ENCODE assay signal across 28 cellular contexts in genomic region chr10:5732141-5732540, GRCh38. TPM values are rescaled to one million over a fixed set of nuclear protein-coding genes. Genes with fewer than 3 reads are reported as not detected.
A peak's percentile ranks its signal among the peaks of the same experiment; 100 is the strongest.
DNase-seq lines count a peak whose midpoint lies in the region; ATAC-seq and TF ChIP-seq lines count a peak whose summit lies in the region.
"Had no signal": no experiment of that assay in that cellular context is flagged by ENCODE, and none has a peak within 500 bp of the region (broad histone marks: within the 10 kb centered on the region; RNA-seq: fewer than 3 reads in every experiment).

No MANE protein-coding gene starts in this region.

- H3K4me1 ChIP-seq in cardiac muscle cell (ENCODE audit: low read depth) (peaks cover 14% of the 10 kb centered on the region), mesenchymal stem cell (ENCODE audit: control insufficient read depth, insufficient read depth, low read depth, low read length) (no peaks in the 10 kb centered on the region)
- H3K4me1 ChIP-seq: gastroesophageal sphincter, left lung, upper lobe of left lung had no signal

- H3K27me3 ChIP-seq in cardiac muscle cell (no peaks in the 10 kb centered on the region), mesenchymal stem cell (ENCODE audit: control insufficient read depth in 1 of 2, insufficient read depth in 1 of 2, low read length in 2 of 2) (no peaks in the 10 kb centered on the region)
- H3K27me3 ChIP-seq: dorsolateral prefrontal cortex, gastroesophageal sphincter, left lung, upper lobe of left lung had no signal

- no peak overlapping the region for H2BK12ac ChIP-seq in mesenchymal stem cell (ENCODE audit: low read length in 2 of 2)

- POLR2A ChIA-PET in activated CD8-positive, alpha-beta T cell treated with anti-CD3 and anti-CD28 coated beads for 36 hours (lab: Charles Lee): interaction anchor here (1.3 kb wide), 1 partner anchor 15 kb away, joined by 4 read pairs; no protein-coding TSS in a partner anchor

- no peak overlapping the region for H3K4me2 ChIP-seq in mesenchymal stem cell (ENCODE audit: low read length, poor library complexity, severe bottlenecking)

- no peak for DNase-seq in activated CD4-positive, alpha-beta T cell treated with anti-CD3 and anti-CD28 coated beads, Interleukin-2, amount 10 ng/mL, durations not matched to agents 24 days and 14 days
- DNase-seq in activated CD4-positive, alpha-beta T cell treated with anti-CD3 and anti-CD28 coated beads, Interleukin-2, amount 50 U/mL, for 4 hours: no peak
- no peak for DNase-seq in activated CD8-positive, alpha-beta T cell treated with anti-CD3 and anti-CD28 coated beads for 36 hours
- DNase-seq in cardiac muscle cell (ENCODE audit: low read depth in 1 of 2, low spot score in 1 of 2) (peak in 1 of 2 donors; percentile 44), pons (ENCODE audit: low spot score) (peak; percentile 36), OCI-M2 (lab: John Stamatoyannopoulos, UW; ENCODE audit: unreplicated experiment) (no peak), NCI-H1092 (lab: John Stamatoyannopoulos, UW) (no peak), mesenchymal stem cell (no peak)
- DNase-seq: activated CD4-positive, CD25-positive, alpha-beta regulatory T cell treated with anti-CD3 and anti-CD28 coated beads, Interleukin-2, amount 50 U/mL, for 72 hours; activated effector memory CD4-positive, alpha-beta T cell treated with anti-CD3 and anti-CD28 coated beads, Interleukin-2, amount 50 U/mL, for 16 hours; CD8-positive, alpha-beta T cell; cerebellar nuclear complex; dorsolateral prefrontal cortex; GM23248; HFFc6; Kasumi-1; left lung; naive thymus-derived CD8-positive, alpha-beta T cell; NCI-H1694; stimulated activated CD4-positive, alpha-beta T cell treated with anti-CD3 and anti-CD28 coated beads, Interleukin-2, amount 100 ng/mL, for 48 hours; upper lobe of left lung had no signal

- no peak overlapping the region for H2AK5ac ChIP-seq in mesenchymal stem cell (ENCODE audit: low read length, severe bottlenecking)

- intact Hi-C loops in activated CD4-positive, alpha-beta T cell treated with anti-CD3 and anti-CD28 coated beads, Interleukin-2, amount 10 ng/mL, durations not matched to agents 24 days and 14 days (cut with micrococcal nuclease): no loop called here
- intact Hi-C loops in activated CD8-positive, alpha-beta T cell treated with anti-CD3 and anti-CD28 coated beads for 36 hours (cut with micrococcal nuclease): no loop called here

- H3K9ac ChIP-seq in mesenchymal stem cell (ENCODE audit: low read length): no peak overlapping the region
- H3K9ac ChIP-seq: GM23248 had no signal

- H3K18ac ChIP-seq in mesenchymal stem cell (ENCODE audit: low read depth in 1 of 2, low read length in 2 of 2): no peak overlapping the region

- peak; percentile 13 for ATAC-seq in activated CD8-positive, alpha-beta T cell treated with anti-CD3 and anti-CD28 coated beads for 36 hours
- ATAC-seq: CD8-positive, alpha-beta T cell; gastroesophageal sphincter; HepG2; left lung; naive thymus-derived CD8-positive, alpha-beta T cell had no signal

- H3K14ac ChIP-seq in mesenchymal stem cell (ENCODE audit: low read length in 2 of 2): no peak overlapping the region

- no peak overlapping the region for H2BK5ac ChIP-seq in mesenchymal stem cell (ENCODE audit: low read depth, low read length, poor library complexity, severe bottlenecking)

- no peaks in the 10 kb centered on the region for H3K27me3 Mint-ChIP-seq in activated CD4-positive, alpha-beta T cell treated with anti-CD3 and anti-CD28 coated beads, Interleukin-2, amount 10 ng/mL, durations not matched to agents 24 days and 14 days
- H3K27me3 Mint-ChIP-seq in activated CD8-positive, alpha-beta T cell treated with anti-CD3 and anti-CD28 coated beads for 36 hours: no peaks in the 10 kb centered on the region
- H3K27me3 Mint-ChIP-seq: naive thymus-derived CD8-positive, alpha-beta T cell had no signal

- no peak overlapping the region for H2AFZ ChIP-seq in mesenchymal stem cell (ENCODE audit: low read depth, low read length)
- H2AFZ ChIP-seq: GM23248 had no signal

- H3K4me3 ChIP-seq in cardiac muscle cell (no peak overlapping the region), mesenchymal stem cell (ENCODE audit: insufficient read depth in 1 of 2, low read depth in 1 of 2, low read length in 2 of 2) (no peak overlapping the region)
- H3K4me3 ChIP-seq: dorsolateral prefrontal cortex, gastroesophageal sphincter, GM23248, left lung, SK-N-MC, upper lobe of left lung had no signal

- no peak overlapping the region for H2BK15ac ChIP-seq in mesenchymal stem cell (ENCODE audit: low read depth, poor library complexity, severe bottlenecking)

- H3K9me3 Mint-ChIP-seq in activated CD4-positive, alpha-beta T cell treated with anti-CD3 and anti-CD28 coated beads, Interleukin-2, amount 10 ng/mL, durations not matched to agents 24 days and 14 days: no peaks in the 10 kb centered on the region
- H3K9me3 Mint-ChIP-seq in activated CD8-positive, alpha-beta T cell treated with anti-CD3 and anti-CD28 coated beads for 36 hours: no peaks in the 10 kb centered on the region
- H3K9me3 Mint-ChIP-seq: CD8-positive, alpha-beta T cell; HFFc6; mesothelial cell of epicardium; naive thymus-derived CD8-positive, alpha-beta T cell; T-helper 1 cell treated with Interleukin-12 subunit alpha and Interleukin-12 subunit beta and Interleukin-4 antibody, amounts not matched to agents 30 μg/mL and 1 μg/mL, for 36 hours had no signal

- H3K27ac ChIP-seq in cardiac muscle cell (peak overlapping the region; percentile 67), mesenchymal stem cell (ENCODE audit: low read length, poor library complexity, severe bottlenecking) (no peak overlapping the region)
- H3K27ac ChIP-seq: 22Rv1, gastroesophageal sphincter, GM23248, left lung, RWPE1, SK-N-MC, upper lobe of left lung had no signal

- no peak overlapping the region for H4K91ac ChIP-seq in mesenchymal stem cell (ENCODE audit: low read length)

- peak overlapping the region; percentile 73 for H3K27ac Mint-ChIP-seq in activated CD4-positive, alpha-beta T cell treated with anti-CD3 and anti-CD28 coated beads, Interleukin-2, amount 10 ng/mL, durations not matched to agents 24 days and 14 days
- H3K27ac Mint-ChIP-seq in activated CD8-positive, alpha-beta T cell treated with anti-CD3 and anti-CD28 coated beads for 36 hours: peak overlapping the region; percentile 82
- H3K27ac Mint-ChIP-seq: HFFc6; mesothelial cell of epicardium; T-helper 1 cell treated with Interleukin-12 subunit alpha and Interleukin-12 subunit beta and Interleukin-4 antibody, amounts not matched to agents 30 μg/mL and 1 μg/mL, for 36 hours had no signal

- peaks cover 15% of the 10 kb centered on the region for H3K79me1 ChIP-seq in mesenchymal stem cell (replicated peaks; ENCODE audit: low read length, poor library complexity, severe bottlenecking)

- peaks cover 30% of the 10 kb centered on the region for H3K4me1 Mint-ChIP-seq in activated CD4-positive, alpha-beta T cell treated with anti-CD3 and anti-CD28 coated beads, Interleukin-2, amount 10 ng/mL, durations not matched to agents 24 days and 14 days
- H3K4me1 Mint-ChIP-seq in activated CD8-positive, alpha-beta T cell treated with anti-CD3 and anti-CD28 coated beads for 36 hours (ENCODE audit: low read depth): peaks cover 32% of the 10 kb centered on the region
- H3K4me1 Mint-ChIP-seq: mesothelial cell of epicardium had no signal

- no peak for TF ChIP-seq CTCF in activated CD8-positive, alpha-beta T cell treated with anti-CD3 and anti-CD28 coated beads for 36 hours (IDR thresholded peaks at IDR 0.05)
- no peak for TF ChIP-seq CTCF in cardiac muscle cell (IDR thresholded peaks at IDR 0.05; ENCODE audit: low read depth, low read length)

- no peak overlapping the region for H3K4me3 Mint-ChIP-seq in activated CD4-positive, alpha-beta T cell treated with anti-CD3 and anti-CD28 coated beads, Interleukin-2, amount 10 ng/mL, durations not matched to agents 24 days and 14 days
- no peak overlapping the region for H3K4me3 Mint-ChIP-seq in activated CD8-positive, alpha-beta T cell treated with anti-CD3 and anti-CD28 coated beads for 36 hours
- H3K4me3 Mint-ChIP-seq: CD8-positive, alpha-beta T cell; HFFc6; mesothelial cell of epicardium; naive thymus-derived CD8-positive, alpha-beta T cell; T-helper 1 cell treated with Interleukin-12 subunit alpha and Interleukin-12 subunit beta and Interleukin-4 antibody, amounts not matched to agents 30 μg/mL and 1 μg/mL, for 36 hours had no signal

- H3K36me3 ChIP-seq in cardiac muscle cell (peaks cover 23% of the 10 kb centered on the region), mesenchymal stem cell (ENCODE audit: control insufficient read depth in 1 of 2, insufficient read depth in 2 of 2, low read depth in 1 of 2, low read length in 2 of 2) (peaks cover 20 to 49% of the 10 kb centered on the region in 2 experiments)

- no peak overlapping the region for H3K23ac ChIP-seq in mesenchymal stem cell (ENCODE audit: low read length in 2 of 2)

- no peak overlapping the region for H2BK120ac ChIP-seq in mesenchymal stem cell (ENCODE audit: low read depth, low read length)

- 97% methylated on average over 4 of the region's 4 CpGs for WGBS in mesenchymal stem cell

- H3K36me3 Mint-ChIP-seq in activated CD4-positive, alpha-beta T cell treated with anti-CD3 and anti-CD28 coated beads, Interleukin-2, amount 10 ng/mL, durations not matched to agents 24 days and 14 days (ENCODE audit: low read depth): peaks cover 51% of the 10 kb centered on the region
- peaks cover 46% of the 10 kb centered on the region for H3K36me3 Mint-ChIP-seq in activated CD8-positive, alpha-beta T cell treated with anti-CD3 and anti-CD28 coated beads for 36 hours (ENCODE audit: low read depth)

- CTCF ChIA-PET in activated CD8-positive, alpha-beta T cell treated with anti-CD3 and anti-CD28 coated beads for 36 hours (lab: Charles Lee): interaction anchor here (1.0 kb wide), 1 partner anchor 110 kb away, joined by 4 read pairs; no protein-coding TSS in a partner anchor

- H3K9me3 ChIP-seq in cardiac muscle cell (ENCODE audit: low read depth) (no peaks in the 10 kb centered on the region), mesenchymal stem cell (ENCODE audit: control insufficient read depth, low read length) (no peaks in the 10 kb centered on the region)
- H3K9me3 ChIP-seq: gastroesophageal sphincter, left lung, upper lobe of left lung had no signal

- H3K4ac ChIP-seq in mesenchymal stem cell (ENCODE audit: low read depth in 1 of 2, low read length in 2 of 2): no peak overlapping the region

- H4K8ac ChIP-seq in mesenchymal stem cell (ENCODE audit: low read length): no peak overlapping the region

RNA-seq across cellular contexts. Expression of gene TASOR2, which starts 47.5 kb away (rescaled TPM):
- total RNA-seq in activated CD4-positive, alpha-beta T cell treated with anti-CD3 and anti-CD28 coated beads, Interleukin-2, amount 10 ng/mL, durations not matched to agents 24 days and 14 days: 78.2 and 92.3 TPM in 2 replicates
- 10 to 100 TPM; 61.4 to 69.9 TPM for total RNA-seq in activated CD8-positive, alpha-beta T cell treated with anti-CD3 and anti-CD28 coated beads for 36 hours
- total RNA-seq in cardiac muscle cell: 37.8 TPM in 2 replicates
- 17.8 and 23.5 TPM in 2 replicates for polyA plus RNA-seq in cardiac muscle cell
- 14.7 TPM for polyA plus RNA-seq in mesenchymal stem cell (2013, experiment 1 of 2)
- 15.4 TPM for polyA plus RNA-seq in mesenchymal stem cell (2013, experiment 2 of 2)
